Comparison of ENCODE assay signal across 8 cellular contexts in genomic region chr1:48061162-48062136, GRCh38.
DNase-seq lines count a peak whose midpoint lies in the region; ATAC-seq and TF ChIP-seq lines count a peak whose summit lies in the region.

No MANE protein-coding gene starts in this region.

- DNase-seq in DND-41 (peak; percentile 36), HuH-7.5 (ENCODE audit: low spot score) (peak; percentile 58), OCI-LY7 (ENCODE audit: low spot score) (peak; percentile 19), dermis blood vessel endothelial cell (peak; percentile 71), lower lobe of right lung (no peak)
- no peak for DNase-seq in effector CD4-positive, alpha-beta T cell
- no peak for DNase-seq in effector memory CD4-positive, alpha-beta T cell

- peak; percentile 48; the same call in 1 of the 3 replicates for ATAC-seq in DND-41 (ENCODE audit: insufficient read depth, low read depth)
- ATAC-seq in GM19468 (IDR thresholded peaks at IDR 0.05; ENCODE audit: extremely low read depth, unreplicated experiment) = peak; percentile 73
- peak; percentile 55 to 66 for ATAC-seq in lower lobe of right lung

- BruUV-seq in OCI-LY7 (replicated peaks; lab: Mats Ljungman, UMichigan) = no TSS peak

- peaks cover 2% of the 10 kb centered on the region for H3K27me3 ChIP-seq in DND-41 (ENCODE audit: insufficient read depth, low read length, poor library complexity)
- H3K27me3 ChIP-seq in lower lobe of right lung (ENCODE audit: low read depth) = no peaks in the 10 kb centered on the region
- no peaks in the 10 kb centered on the region for H3K27me3 ChIP-seq in effector memory CD4-positive, alpha-beta T cell (replicated peaks; ENCODE audit: control insufficient read depth, insufficient read depth, low read length, poor library complexity, severe bottlenecking)

- H3K79me2 ChIP-seq in DND-41 (ENCODE audit: insufficient read depth, low read length) = no peaks in the 10 kb centered on the region
- no peaks in the 10 kb centered on the region for H3K79me2 ChIP-seq in OCI-LY7 (ENCODE audit: insufficient read depth, low read depth, low read length)

- no peaks in the 10 kb centered on the region for H3K9me2 ChIP-seq in OCI-LY7 (ENCODE audit: insufficient read depth, low read length)

- H3K9ac ChIP-seq in DND-41 (ENCODE audit: low read depth, low read length) = no peak overlapping the region

- POLR2A ChIA-PET in OCI-LY7 (lab: Charles Lee) = no interaction called here

- H4K20me1 ChIP-seq in DND-41 (ENCODE audit: insufficient read depth, low read length) (no peaks in the 10 kb centered on the region; the same call in 1 of the 2 replicates), OCI-LY7 (ENCODE audit: insufficient read depth, low read length) (no peaks in the 10 kb centered on the region)

- H3K4me3 ChIP-seq in DND-41 (ENCODE audit: low read depth in 1 of 2, low read length in 2 of 2) (no peak overlapping the region), OCI-LY7 (ENCODE audit: low read depth, low read length, poor library complexity, severe bottlenecking) (no peak overlapping the region), lower lobe of right lung (no peak overlapping the region)
- no peak overlapping the region for H3K4me3 ChIP-seq in effector memory CD4-positive, alpha-beta T cell (ENCODE audit: insufficient read depth, low read depth, low read length, poor library complexity, severe bottlenecking)

- H3K4me1 ChIP-seq in DND-41 (ENCODE audit: insufficient read depth, low read length) = no peaks in the 10 kb centered on the region
- H3K4me1 ChIP-seq in OCI-LY7 (ENCODE audit: insufficient read depth, low read length, poor library complexity, severe bottlenecking) = no peaks in the 10 kb centered on the region
- peaks cover 9% of the 10 kb centered on the region for H3K4me1 ChIP-seq in lower lobe of right lung
- H3K4me1 ChIP-seq in effector memory CD4-positive, alpha-beta T cell (ENCODE audit: control insufficient read depth, insufficient read depth, low read length, poor library complexity, severe bottlenecking) = no peaks in the 10 kb centered on the region

- H3K36me3 ChIP-seq in DND-41 (ENCODE audit: insufficient read depth, low read length) = no peaks in the 10 kb centered on the region
- H3K36me3 ChIP-seq in OCI-LY7 (ENCODE audit: insufficient read depth, low read length) = no peaks in the 10 kb centered on the region
- no peaks in the 10 kb centered on the region for H3K36me3 ChIP-seq in lower lobe of right lung
- H3K36me3 ChIP-seq in effector memory CD4-positive, alpha-beta T cell (ENCODE audit: control insufficient read depth, insufficient read depth, low read length) = no peaks in the 10 kb centered on the region

- H3K27ac ChIP-seq in DND-41 (ENCODE audit: low read length) (no peak overlapping the region), OCI-LY7 (ENCODE audit: low read depth, low read length, poor library complexity, severe bottlenecking) (no peak overlapping the region), lower lobe of right lung (no peak overlapping the region)
- no peak overlapping the region for H3K27ac ChIP-seq in effector memory CD4-positive, alpha-beta T cell (ENCODE audit: insufficient read depth, low read length, poor library complexity, severe bottlenecking)

- H3K9me3 ChIP-seq in DND-41 (ENCODE audit: insufficient read depth, low read length, severe bottlenecking) = no peaks in the 10 kb centered on the region
- H3K9me3 ChIP-seq in OCI-LY7 (ENCODE audit: low read length) = no peaks in the 10 kb centered on the region
- no peaks in the 10 kb centered on the region for H3K9me3 ChIP-seq in lower lobe of right lung
- H3K9me3 ChIP-seq in effector memory CD4-positive, alpha-beta T cell (ENCODE audit: control insufficient read depth, low read length) = no peaks in the 10 kb centered on the region

- TF ChIP-seq CTCF in DND-41 (IDR thresholded peaks at IDR 0.05; ENCODE audit: borderline replicate concordance, extremely low read depth, low read length, poor library complexity, severe bottlenecking) = peak; percentile 59
- TF ChIP-seq CTCF in OCI-LY7 (conservative IDR thresholded peaks at IDR 0.05; ENCODE audit: low read length) = peak; percentile 81
- TF ChIP-seq CTCF in lower lobe of right lung (IDR thresholded peaks at IDR 0.05) = peak; percentile 59

- intact Hi-C loops in OCI-LY7 (cut with micrococcal nuclease; ENCODE audit: unreplicated experiment) (no loop called here), lower lobe of right lung (cut with DNase I) (no loop called here)

- CTCF ChIA-PET in OCI-LY7 (lab: Charles Lee; ENCODE audit: unreplicated experiment) = no interaction called here

- H3K4me2 ChIP-seq in DND-41 (ENCODE audit: insufficient read depth, low read length) = no peak overlapping the region
- no peak overlapping the region for H3K4me2 ChIP-seq in OCI-LY7 (ENCODE audit: low read length)

- no peak overlapping the region for H2AFZ ChIP-seq in DND-41 (ENCODE audit: low read depth, low read length)
- H2AFZ ChIP-seq in OCI-LY7 (ENCODE audit: low read length) = no peak overlapping the region

Comparison
In these comparisons a context has a peak if more than half of its experiments do, and no peak if none do; other contexts are left out.
1. DNase-seq: peak in DND-41 (single experiment), HuH-7.5 (single experiment), OCI-LY7 (single experiment) and dermis blood vessel endothelial cell (single experiment); none in lower lobe of right lung (single experiment), effector CD4-positive, alpha-beta T cell (single experiment) and effector memory CD4-positive, alpha-beta T cell (0 of 3).
2. Peak in every context shown above with its lines, with median percentiles within 50 percentile points of each other: ATAC-seq and CTCF ChIP-seq.